ENCODE assay signal across 26 cellular contexts in the genomic region with DNA sequence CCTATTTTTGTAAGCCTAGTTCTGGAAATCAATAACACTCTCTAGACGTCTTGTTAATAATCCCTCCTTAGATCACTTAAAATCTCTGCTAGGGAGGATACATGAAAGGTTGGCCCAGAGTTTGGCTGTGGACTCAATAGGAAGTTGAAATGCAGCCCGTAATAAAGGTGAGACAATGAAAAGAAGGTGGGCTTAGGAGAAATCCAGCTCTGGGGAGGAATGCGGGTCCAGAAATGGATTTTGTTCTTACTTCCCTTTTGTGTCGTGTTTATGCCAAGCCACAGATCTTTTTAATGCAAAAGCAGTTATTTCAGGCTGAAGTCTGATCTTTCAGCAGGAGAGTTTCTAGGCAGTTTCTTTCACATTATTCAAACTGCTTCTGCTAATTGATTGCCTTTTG.
DNase-seq lines count a peak whose midpoint lies in the region; ATAC-seq, FAIRE-seq and TF ChIP-seq lines count a peak whose summit lies in the region.
"Had no signal": no experiment of that assay in that cellular context is flagged by ENCODE, and none has a peak within 500 bp of the region (broad histone marks: within the 10 kb centered on the region; RNA-seq: fewer than 3 reads in every experiment).

No MANE protein-coding gene starts in this region.

- H3K27me3 Mint-ChIP-seq in astrocyte (ENCODE audit: low read depth, unreplicated experiment) (no peaks in the 10 kb centered on the region), type B pancreatic cell (no peaks in the 10 kb centered on the region)
- H3K27me3 Mint-ChIP-seq: CD4-positive, alpha-beta T cell had no signal

- 0 out of 2 replicates have a peak overlapping the region, but pooled peaks have one; percentile 8 for H2BK20ac ChIP-seq in IMR-90 (ENCODE audit: low read depth, low read length)

- POLR2A ChIA-PET in IMR-90 (lab: Charles Lee; ENCODE audit: unreplicated experiment) = no interaction called here

- H4K8ac ChIP-seq in IMR-90 (ENCODE audit: low read depth in 2 of 2, low read length in 2 of 2) (no peak overlapping the region), mesendoderm (ENCODE audit: low read depth, low read length) (no peak overlapping the region)

- H3K9ac ChIP-seq in IMR-90 (ENCODE audit: low read depth, low read length) (no peak overlapping the region), astrocyte (ENCODE audit: low read length) (no peak overlapping the region), mesendoderm (ENCODE audit: low read length) (no peak overlapping the region)
- H3K9ac ChIP-seq: BLaER1 had no signal

- TF ChIP-seq RAD21 in IMR-90 (IDR thresholded peaks at IDR 0.05; ENCODE audit: low read length) = no peak

- H3K27ac ChIP-seq in IMR-90 (ENCODE audit: insufficient read depth, low read length) (no peak overlapping the region), astrocyte (ENCODE audit: low read depth, low read length) (no peak overlapping the region), mesendoderm (ENCODE audit: low read depth, low read length) (no peak overlapping the region)
- H3K27ac ChIP-seq: BLaER1, HL-60, SK-N-MC had no signal

- H3K27ac Mint-ChIP-seq in astrocyte (ENCODE audit: unreplicated experiment) (no peak overlapping the region), type B pancreatic cell (peak overlapping the region; percentile 21)
- H3K27ac Mint-ChIP-seq: CD4-positive, alpha-beta T cell had no signal

- H3K4me2 ChIP-seq in IMR-90 (ENCODE audit: low read depth, low read length) = no peak overlapping the region
- H3K4me2 ChIP-seq in astrocyte (ENCODE audit: low read length) = no peak overlapping the region
- no peak overlapping the region for H3K4me2 ChIP-seq in mesendoderm (ENCODE audit: low read length)
- H3K4me2 ChIP-seq: BLaER1 had no signal

- BruUV-seq in IMR-90 (replicated peaks; lab: Mats Ljungman, UMichigan) = no TSS peak

- H3K36me3 ChIP-seq in IMR-90 (ENCODE audit: control insufficient read depth, insufficient read depth, low read length) = no peaks in the 10 kb centered on the region
- no peaks in the 10 kb centered on the region for H3K36me3 ChIP-seq in astrocyte (ENCODE audit: insufficient read depth, low read length)
- no peaks in the 10 kb centered on the region for H3K36me3 ChIP-seq in mesendoderm (ENCODE audit: control insufficient read depth, insufficient read depth, low read length)
- H3K36me3 ChIP-seq: BLaER1 had no signal

- CTCF ChIA-PET in IMR-90 (lab: Yijun Ruan, JAX) = interaction anchor here (0.6 kb wide), 1 partner anchor 149 kb away, joined by 4 read pairs; no protein-coding TSS in a partner anchor

- H3K18ac ChIP-seq in IMR-90 (ENCODE audit: low read depth, low read length) (no peak overlapping the region), mesendoderm (ENCODE audit: low read length) (peak overlapping the region; percentile 70)

- no peak overlapping the region for H2AK9ac ChIP-seq in IMR-90 (replicated peaks; ENCODE audit: low read depth, low read length, poor library complexity)

- no peaks in the 10 kb centered on the region for H3K9me3 Mint-ChIP-seq in astrocyte (ENCODE audit: unreplicated experiment)
- H3K9me3 Mint-ChIP-seq in type B pancreatic cell = peaks cover 3% of the 10 kb centered on the region
- H3K9me3 Mint-ChIP-seq: CD4-positive, alpha-beta T cell had no signal

- H3K36me3 Mint-ChIP-seq in astrocyte (ENCODE audit: low read depth, unreplicated experiment) (no peaks in the 10 kb centered on the region), type B pancreatic cell (no peaks in the 10 kb centered on the region)

- H3K79me2 ChIP-seq in astrocyte (ENCODE audit: insufficient read depth, low read length) = no peaks in the 10 kb centered on the region
- H3K79me2 ChIP-seq in mesendoderm (ENCODE audit: control insufficient read depth, insufficient read depth, low read length) = no peaks in the 10 kb centered on the region

- dilution Hi-C loops in IMR-90 (cut with HindIII; ENCODE audit: low sequenced_read_pairs, unreplicated experiment) = no loop called here

- no peak overlapping the region for H3K14ac ChIP-seq in IMR-90 (replicated peaks; ENCODE audit: low read depth, low read length)

- no peak overlapping the region for H4K91ac ChIP-seq in IMR-90 (ENCODE audit: insufficient read depth, low read depth, low read length)

- H2AK5ac ChIP-seq in IMR-90 (ENCODE audit: low read depth, low read length) (0 out of 2 replicates have a peak overlapping the region, but pooled peaks have one; percentile 1), mesendoderm (ENCODE audit: low read length) (no peak overlapping the region)

- H3K9me1 ChIP-seq in IMR-90 (ENCODE audit: insufficient read depth, low read length) = no peaks in the 10 kb centered on the region

- no peaks in the 10 kb centered on the region for H3K27me3 ChIP-seq in IMR-90 (ENCODE audit: control insufficient read depth, insufficient read depth, low read length)
- H3K27me3 ChIP-seq in astrocyte (ENCODE audit: insufficient read depth, low read length) = no peaks in the 10 kb centered on the region
- no peaks in the 10 kb centered on the region for H3K27me3 ChIP-seq in mesendoderm (ENCODE audit: insufficient read depth, low read length, poor library complexity)
- H3K27me3 ChIP-seq: BLaER1 had no signal

- no peak overlapping the region for H4K5ac ChIP-seq in IMR-90 (ENCODE audit: low read depth, low read length)
- H4K5ac ChIP-seq in mesendoderm (ENCODE audit: low read length) = no peak overlapping the region

- H2BK120ac ChIP-seq in IMR-90 (ENCODE audit: low read depth, low read length) (peak overlapping the region; percentile 3; the same call in 1 of the 2 replicates), mesendoderm (ENCODE audit: low read depth, low read length) (no peak overlapping the region)

- WGBS in IMR-90 (ENCODE audit: extremely low coverage in 2 of 2, insufficient read length in 1 of 2), 2 experiments = 90% methylated on average over 2 of the region's 4 CpGs; no CpG with 5 or more reads in 1 of the 2 experiments
- no CpG with 5 or more reads among the region's 4 CpGs for WGBS in mesendoderm (ENCODE audit: extremely low coverage, insufficient coverage, low lambda C conversion rate)

- no peak overlapping the region for H2BK5ac ChIP-seq in IMR-90 (ENCODE audit: low read depth, low read length, poor library complexity, severe bottlenecking)
- H2BK5ac ChIP-seq in mesendoderm (ENCODE audit: low read length) = no peak overlapping the region

- no peak for TF ChIP-seq POLR2A in IMR-90 (IDR thresholded peaks at IDR 0.05; ENCODE audit: low read depth, low read length)
- no peak for TF ChIP-seq POLR2A in GM12891 (IDR thresholded peaks at IDR 0.05; ENCODE audit: low read depth, low read length)

- no peak overlapping the region for H3K23ac ChIP-seq in IMR-90 (ENCODE audit: low read depth, low read length)
- H3K23ac ChIP-seq in mesendoderm (ENCODE audit: low read length) = no peak overlapping the region

- H3K4me1 Mint-ChIP-seq in astrocyte (ENCODE audit: low read depth, unreplicated experiment) = peaks cover 23% of the 10 kb centered on the region
- peaks cover 31% of the 10 kb centered on the region for H3K4me1 Mint-ChIP-seq in type B pancreatic cell (ENCODE audit: unreplicated experiment)

- H3K9me3 ChIP-seq in IMR-90 (ENCODE audit: control insufficient read depth, insufficient read depth, low read length) = no peaks in the 10 kb centered on the region
- no peaks in the 10 kb centered on the region for H3K9me3 ChIP-seq in astrocyte (ENCODE audit: insufficient read depth, low read depth, low read length)
- H3K9me3 ChIP-seq: BLaER1, Caco-2 had no signal

- H2AFZ ChIP-seq in IMR-90 (replicated peaks; ENCODE audit: low read length, poor library complexity) = no peak overlapping the region
- peak overlapping the region; percentile 3 for H2AFZ ChIP-seq in astrocyte (ENCODE audit: low read depth, low read length)

- H3K56ac ChIP-seq in IMR-90 (ENCODE audit: extremely low read depth, insufficient read depth, low read length) = no peak overlapping the region
- H3K56ac ChIP-seq in mesendoderm (ENCODE audit: low read length) = no peak overlapping the region

- DNase-seq in IMR-90 = no peak
- DNase-seq in astrocyte (ENCODE audit: low read depth) = no peak
- no peak for DNase-seq in mesendoderm
- no peak for DNase-seq in type B pancreatic cell (ENCODE audit: extremely low spot score, unreplicated experiment)
- no peak for DNase-seq in GM12891 (ENCODE audit: insufficient read length, low spot score)
- no peak for DNase-seq in activated CD4-positive, alpha-beta T cell treated with anti-CD3 and anti-CD28 coated beads for 4 hours
- DNase-seq: ACHN; Caco-2; CD4-positive, alpha-beta T cell; KBM-7; MM.1S; NCI-H1092; NCI-H1436; NCI-H187 treated with DMSO at 0.1 percent for 48 hours; NCI-H2107; NCI-H226; NCI-H524; PC-3; RPMI8226; SHP77 had no signal

- FAIRE-seq in astrocyte (lab: Jason Lieb, UNC) (no peak), GM12891 (lab: Jason Lieb, UNC) (no peak)
- FAIRE-seq: GM12892, HepG2 had no signal

- TF ChIP-seq CTCF in IMR-90 (conservative IDR thresholded peaks at IDR 0.05; ENCODE audit: low read depth, low read length) = no peak
- TF ChIP-seq CTCF in astrocyte (IDR thresholded peaks at IDR 0.05; ENCODE audit: insufficient read depth, low read depth, low read length) = no peak
- no peak for TF ChIP-seq CTCF in type B pancreatic cell (conservative IDR thresholded peaks at IDR 0.05)

- H2BK15ac ChIP-seq in IMR-90 (ENCODE audit: low read depth, low read length) (no peak overlapping the region; the same call in 2 of the 3 replicates), mesendoderm (replicated peaks; ENCODE audit: low read depth) (no peak overlapping the region)

- intact Hi-C loops in IMR-90 (cut with micrococcal nuclease) = no loop called here

- in situ Hi-C loops in IMR-90 (cut with MboI; ENCODE audit: low sequenced_read_pairs) = no loop called here

- H3K4me3 ChIP-seq in IMR-90 (ENCODE audit: insufficient read depth, low read depth, low read length) (no peak overlapping the region), astrocyte (ENCODE audit: insufficient read depth, low read depth, low read length) (no peak overlapping the region), mesendoderm (ENCODE audit: low read length) (no peak overlapping the region)
- H3K4me3 ChIP-seq: BLaER1, SK-N-MC had no signal

- H3K4ac ChIP-seq in IMR-90 (ENCODE audit: low read depth, low read length) (no peak overlapping the region), mesendoderm (ENCODE audit: low read depth, low read length) (no peak overlapping the region)

- ATAC-seq in IMR-90 (ENCODE audit: low read depth) (no peak), HG02870 (IDR thresholded peaks at IDR 0.05; ENCODE audit: unreplicated experiment) (no peak)
- ATAC-seq: HepG2, PC-3 had no signal

- H3K79me1 ChIP-seq in IMR-90 (ENCODE audit: low read depth in 1 of 2, low read length in 2 of 2) (no peaks in the 10 kb centered on the region), mesendoderm (ENCODE audit: low read length) (no peaks in the 10 kb centered on the region)

- peaks cover 2% of the 10 kb centered on the region for H3K4me1 ChIP-seq in IMR-90 (ENCODE audit: control insufficient read depth, insufficient read depth, low read length)
- peaks cover 21% of the 10 kb centered on the region for H3K4me1 ChIP-seq in astrocyte (ENCODE audit: insufficient read depth, low read length)
- H3K4me1 ChIP-seq in mesendoderm (ENCODE audit: control insufficient read depth, low read depth, low read length) = peaks cover 4% of the 10 kb centered on the region
- H3K4me1 ChIP-seq: BLaER1 had no signal

- H4K20me1 ChIP-seq in IMR-90 (ENCODE audit: insufficient read depth, low read length) (no peaks in the 10 kb centered on the region), astrocyte (ENCODE audit: insufficient read depth, low read length) (no peaks in the 10 kb centered on the region)
- H4K20me1 ChIP-seq: BLaER1 had no signal

- H3K4me3 Mint-ChIP-seq in astrocyte (ENCODE audit: unreplicated experiment) (no peak overlapping the region), type B pancreatic cell (no peak overlapping the region)
- H3K4me3 Mint-ChIP-seq: CD4-positive, alpha-beta T cell had no signal
